8 cellular contexts compared by ENCODE assay signal in the genomic region with DNA sequence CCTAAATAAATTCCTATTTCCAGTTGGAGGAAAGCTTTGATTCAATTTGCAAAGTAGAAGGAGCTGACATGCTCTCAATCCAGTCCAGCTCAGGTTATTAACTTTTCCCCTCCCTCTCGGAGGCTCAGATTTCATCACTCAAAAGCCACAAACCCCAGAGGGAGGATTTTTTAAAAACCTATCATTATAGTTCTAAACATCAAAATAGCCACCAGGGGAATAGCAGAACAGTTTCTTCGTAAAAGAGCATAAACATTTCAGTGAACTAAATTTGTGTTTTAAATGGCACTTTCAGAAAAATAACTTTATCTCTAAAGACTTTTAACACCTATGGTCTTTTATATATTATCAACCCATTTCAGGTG. TPM values are rescaled to one million over a fixed set of nuclear protein-coding genes. Genes with fewer than 3 reads are reported as not detected.
A peak's percentile ranks its signal among the peaks of the same experiment; 100 is the strongest.
DNase-seq lines count a peak whose midpoint lies in the region; ATAC-seq and TF ChIP-seq lines count a peak whose summit lies in the region.

No MANE protein-coding gene starts in this region.

- peak overlapping the region; percentile 13 for H3K4me3 Mint-ChIP-seq in MCF 10A (ENCODE audit: unreplicated experiment)
- H3K4me3 Mint-ChIP-seq in naive B cell = peak overlapping the region in 6 of 8 donors; percentile 44 to 72 (median 66)

- intact Hi-C loops in MCF 10A (cut with micrococcal nuclease) = no loop called here

- CTCF ChIA-PET in MCF 10A (lab: Yijun Ruan, JAX) = interaction anchor here (0.7 to 1.5 kb wide), 2 partner anchors 24 to 136 kb away, joined by 3 read pairs; no protein-coding TSS in a partner anchor

- TF ChIP-seq POLR2A in NB4 (IDR thresholded peaks at IDR 0.05; ENCODE audit: extremely low read depth, insufficient read length) = no peak

- H3K9me3 Mint-ChIP-seq in MCF 10A (ENCODE audit: unreplicated experiment) (no peaks in the 10 kb centered on the region), naive B cell (no peaks in the 10 kb centered on the region)

- DNase-seq in GM03348 (ENCODE audit: low spot score) (peak; percentile 12), NB4 (ENCODE audit: low read depth) (peak; percentile 43), MCF 10A (ENCODE audit: unreplicated experiment) (peak; percentile 57), naive B cell (peak; percentile 18), D341Med (ENCODE audit: low spot score) (no peak)
- no peak for DNase-seq in stimulated activated naive CD4-positive, alpha-beta T cell treated with Interleukin-2 at 50 U/mL for 16 hours (lab: John Stamatoyannopoulos, UW)

- no TSS peak for BruUV-seq in MCF 10A (replicated peaks; lab: Mats Ljungman, UMichigan)

- ATAC-seq in naive B cell (ENCODE audit: low read depth in 2 of 2) (peak; percentile 40), HG03342 (IDR thresholded peaks at IDR 0.05; ENCODE audit: unreplicated experiment) (no peak), HG02678 (IDR thresholded peaks at IDR 0.05; ENCODE audit: unreplicated experiment) (no peak)

- H3K4me3 ChIP-seq in NB4 (ENCODE audit: low read depth, low read length) = no peak overlapping the region

- H3K4me1 Mint-ChIP-seq in MCF 10A (ENCODE audit: insufficient read depth, unreplicated experiment) (peaks cover 15% of the 10 kb centered on the region), naive B cell (peaks cover 31 to 48% (median 47%) of the 10 kb centered on the region in 3 donors)

- H3K27ac Mint-ChIP-seq in MCF 10A (ENCODE audit: low read depth, unreplicated experiment) (no peak overlapping the region), naive B cell (peak overlapping the region in 2 of 6 donors; percentile 49 to 65)

- H3K27me3 Mint-ChIP-seq in MCF 10A (ENCODE audit: insufficient read depth, unreplicated experiment) = no peaks in the 10 kb centered on the region
- H3K27me3 Mint-ChIP-seq in naive B cell = peaks cover 0 to 27% (median 5%) of the 10 kb centered on the region in 3 donors

- TF ChIP-seq CTCF in NB4 (IDR thresholded peaks at IDR 0.05; ENCODE audit: low read depth, low read length) (no peak), MCF 10A (IDR thresholded peaks at IDR 0.05; ENCODE audit: unreplicated experiment) (no peak)

- POLR2A ChIA-PET in MCF 10A (lab: Yijun Ruan, JAX) = interaction anchor here (1.0 kb wide), 1 partner anchor 16 kb away, joined by 3 read pairs; no protein-coding TSS in a partner anchor

- H3K36me3 Mint-ChIP-seq in MCF 10A (ENCODE audit: insufficient read depth, unreplicated experiment) (no peaks in the 10 kb centered on the region), naive B cell (no peaks in the 10 kb centered on the region)

RNA-seq across cellular contexts. Expression of gene GPRIN3, which starts 8.8 kb away (rescaled TPM):
- total RNA-seq in MCF 10A (2022) = not detected in 2 replicates
- polyA plus RNA-seq in naive B cell (ENCODE audit: low read depth in 6 of 6) = under 1 TPM in 2 of 6 donors, not detected in 4; 0.06 to 0.16 TPM

Comparison
In these comparisons a context has a peak if more than half of its experiments do, and no peak if none do; other contexts are left out.
1. DNase-seq: peak in GM03348 (single experiment), NB4 (single experiment), MCF 10A (single experiment) and naive B cell (single experiment); none in D341Med (single experiment) and stimulated activated naive CD4-positive, alpha-beta T cell treated with Interleukin-2 at 50 U/mL for 16 hours (single experiment).
2. ATAC-seq: peak in naive B cell (2 of 2); none in HG03342 (single experiment) and HG02678 (single experiment).